9 cellular contexts compared by ENCODE assay signal in genomic region chr20:38697306-38697705, GRCh38. TPM values are rescaled to one million over a fixed set of nuclear protein-coding genes. Genes with fewer than 3 reads are reported as not detected.
"Had no signal": no experiment of that assay in that cellular context is flagged by ENCODE, and none has a peak within 500 bp of the region (broad histone marks: within the 10 kb centered on the region; RNA-seq: fewer than 3 reads in every experiment).

No MANE protein-coding gene starts in this region.

- DNase-seq: IMR-90, KBM-7, KG1 had no signal

- H3K4me3 ChIP-seq: K562 had no signal

- FAIRE-seq: K562 had no signal

- ATAC-seq: K562 had no signal

- H3K27ac ChIP-seq: HL-60, KMS-11 had no signal

- H3K4me2 ChIP-seq: KMS-11 had no signal

- H3K9ac ChIP-seq: KMS-11 had no signal

RNA-seq across cellular contexts. Expression of gene SLC32A1, which starts 27.0 kb away (rescaled TPM):
- total RNA-seq: HT-29, HT1080, IMR-90, K562 had no signal
- polyA plus RNA-seq: IgD-negative memory B cell, IMR-90, K562 had no signal
